ENCODE assay signal across 11 cellular contexts in the genomic region with DNA sequence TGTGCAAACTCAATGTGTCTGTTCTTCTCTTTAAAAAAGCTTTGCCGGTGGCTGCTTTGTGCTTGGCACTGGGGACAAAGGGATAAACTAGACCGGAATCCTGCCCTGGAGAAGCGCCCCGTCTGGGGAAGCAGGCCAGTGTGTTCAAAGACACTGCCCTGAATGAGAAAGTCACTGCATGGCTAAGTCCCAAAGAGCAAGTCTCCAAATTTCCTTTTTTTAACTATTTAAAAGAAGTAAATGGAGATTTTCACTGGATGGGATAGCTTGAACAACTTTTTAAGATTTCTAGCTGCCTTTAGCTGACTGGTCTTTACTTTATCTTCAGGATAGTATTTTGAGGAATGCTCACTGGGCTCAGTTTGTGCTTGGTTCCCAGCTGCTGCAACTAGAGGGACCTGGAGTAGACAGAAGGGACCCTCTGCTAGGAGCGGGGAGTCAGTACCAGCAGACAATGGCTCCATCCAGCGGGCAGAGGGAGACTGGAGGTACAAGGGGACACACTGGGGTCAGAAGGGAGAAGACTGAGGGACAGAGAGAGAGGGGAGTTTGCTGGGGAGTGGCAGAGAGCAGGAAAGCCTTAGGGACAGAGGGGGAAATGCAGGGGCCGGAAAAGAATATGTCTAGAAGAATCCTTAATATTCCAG. TPM values are rescaled to one million over a fixed set of nuclear protein-coding genes. Genes with fewer than 3 reads are reported as not detected.
DNase-seq lines count a peak whose midpoint lies in the region; ATAC-seq, FAIRE-seq and TF ChIP-seq lines count a peak whose summit lies in the region.
"Had no signal": no experiment of that assay in that cellular context is flagged by ENCODE, and none has a peak within 500 bp of the region (broad histone marks: within the 10 kb centered on the region; RNA-seq: fewer than 3 reads in every experiment).

No MANE protein-coding gene starts in this region.

- H3F3A ChIP-seq in GM23338 (replicated peaks; ENCODE audit: low read depth), result no peaks in the 10 kb centered on the region

- H3K27ac Mint-ChIP-seq in GM23338, result no peak overlapping the region
- H3K27ac Mint-ChIP-seq: activated CD4-positive, alpha-beta memory T cell treated with anti-CD3 and anti-CD28 coated beads for 36 hours; stimulated activated memory B cell treated with anti-CD40 and anti-IgM and Interleukin-4, amounts not matched to agents 10 μg/mL and 1 μg/mL and 100 μg/mL, for 72 hours had no signal

- in situ Hi-C loops in ACHN (cut with HindIII; ENCODE audit: low pct_ligation_motif_present, low pct_unique_long_range_greater_than_20kb, low sequenced_read_pairs), result no loop called here

- H3K4me1 ChIP-seq in GM23338 (ENCODE audit: insufficient read depth) (0 out of 2 replicates have a peak, but pooled peaks cover 5% of the 10 kb centered on the region), ovary (ENCODE audit: insufficient read depth) (no peaks in the 10 kb centered on the region)

- no peaks in the 10 kb centered on the region for H4K20me1 ChIP-seq in GM23338 (replicated peaks; ENCODE audit: insufficient read depth)

- no peaks in the 10 kb centered on the region for H3K9me3 Mint-ChIP-seq in GM23338
- H3K9me3 Mint-ChIP-seq: activated CD4-positive, alpha-beta memory T cell treated with anti-CD3 and anti-CD28 coated beads for 36 hours; stimulated activated memory B cell treated with anti-CD40 and anti-IgM and Interleukin-4, amounts not matched to agents 10 μg/mL and 1 μg/mL and 100 μg/mL, for 72 hours had no signal

- H3K4me3 ChIP-seq in GM23338 (no peak overlapping the region), ovary (no peak overlapping the region)
- H3K4me3 ChIP-seq: breast epithelium had no signal

- H3K36me3 ChIP-seq in GM23338 (ENCODE audit: insufficient read depth) (no peaks in the 10 kb centered on the region), ovary (no peaks in the 10 kb centered on the region)
- H3K36me3 ChIP-seq: breast epithelium had no signal

- no peaks in the 10 kb centered on the region for H3K36me3 Mint-ChIP-seq in GM23338 (ENCODE audit: low read depth)
- H3K36me3 Mint-ChIP-seq: activated CD4-positive, alpha-beta memory T cell treated with anti-CD3 and anti-CD28 coated beads for 36 hours; stimulated activated memory B cell treated with anti-CD40 and anti-IgM and Interleukin-4, amounts not matched to agents 10 μg/mL and 1 μg/mL and 100 μg/mL, for 72 hours had no signal

- H3K27me3 ChIP-seq in GM23338 (ENCODE audit: insufficient read depth) (no peaks in the 10 kb centered on the region), ovary (no peaks in the 10 kb centered on the region)
- H3K27me3 ChIP-seq: breast epithelium had no signal

- peak; percentile 82 for DNase-seq in GM23338 (ENCODE audit: low spot score)
- peak; percentile 53 for DNase-seq in RPMI7951 (ENCODE audit: low read depth)
- peak; percentile 17 for DNase-seq in fibroblast of peridontal ligament (ENCODE audit: extremely low read depth)
- DNase-seq in ovary, result peak in 3 of 5 donors; percentile 14 to 44 (median 32)
- DNase-seq in ACHN, result no peak
- DNase-seq in RCC 7860 (ENCODE audit: low spot score), result no peak
- no peak for DNase-seq in NCI-H1048 (lab: John Stamatoyannopoulos, UW)
- DNase-seq: activated CD4-positive, alpha-beta memory T cell treated with anti-CD3 and anti-CD28 coated beads for 36 hours had no signal

- TF ChIP-seq CTCF in GM23338 (conservative IDR thresholded peaks at IDR 0.05; ENCODE audit: low read depth in 2 of 2) (peak; percentile 72 to 94), ovary (IDR thresholded peaks at IDR 0.05) (no peak)

- H3K27ac ChIP-seq in GM23338 (ENCODE audit: low read depth) (no peak overlapping the region), ovary (no peak overlapping the region)

- no peaks in the 10 kb centered on the region for H3K9me3 ChIP-seq in ovary
- H3K9me3 ChIP-seq: breast epithelium had no signal

- H3K79me2 ChIP-seq in GM23338 (replicated peaks; ENCODE audit: insufficient read depth), result no peaks in the 10 kb centered on the region

- TF ChIP-seq POLR2A in ovary (IDR thresholded peaks at IDR 0.05), result no peak

- peaks cover 11% of the 10 kb centered on the region; the same call in 2 of the 3 replicates for H3K4me1 Mint-ChIP-seq in GM23338
- H3K4me1 Mint-ChIP-seq: stimulated activated memory B cell treated with anti-CD40 and anti-IgM and Interleukin-4, amounts not matched to agents 10 μg/mL and 1 μg/mL and 100 μg/mL, for 72 hours had no signal

- intact Hi-C loops in ovary (cut with DNase I), result no loop called here

- no peak for FAIRE-seq in RCC 7860 (lab: Jason Lieb, UNC)

- no peak overlapping the region for H3K4me3 Mint-ChIP-seq in GM23338
- H3K4me3 Mint-ChIP-seq: activated CD4-positive, alpha-beta memory T cell treated with anti-CD3 and anti-CD28 coated beads for 36 hours; stimulated activated memory B cell treated with anti-CD40 and anti-IgM and Interleukin-4, amounts not matched to agents 10 μg/mL and 1 μg/mL and 100 μg/mL, for 72 hours had no signal

- ATAC-seq in GM23338, result peak; percentile 97
- ATAC-seq in GM21381 (IDR thresholded peaks at IDR 0.05; ENCODE audit: unreplicated experiment), result no peak

- no peaks in the 10 kb centered on the region for H3K9me2 ChIP-seq in GM23338 (ENCODE audit: insufficient read depth)

- no peak overlapping the region for H3K4me2 ChIP-seq in GM23338

- WGBS in ovary, 3 donors, result 54 to 60% (median 56%) methylated on average over 7 of the region's 7 CpGs

- no peak for TF ChIP-seq EP300 in ovary (IDR thresholded peaks at IDR 0.05)

- H3K27me3 Mint-ChIP-seq in GM23338 (ENCODE audit: insufficient read depth, low read depth, poor library complexity), result peaks cover 5% of the 10 kb centered on the region

- peak overlapping the region; percentile 1; the same call in 1 of the 2 replicates for H2AFZ ChIP-seq in GM23338

TF ChIP-seq in GM23338, 12 proteins besides CTCF, POLR2A, EP300 and RAD21 (continues in another document):
- TF ChIP-seq EZH2phosphoT487 (IDR thresholded peaks at IDR 0.05; ENCODE audit: unreplicated experiment), result no peak
- TF ChIP-seq POLR2AphosphoS5 (IDR thresholded peaks at IDR 0.05; ENCODE audit: low read depth), result no peak
- no peak for TF ChIP-seq ZNF114 (CRISPR knock-in tag; IDR thresholded peaks at IDR 0.05)
- no peak for TF ChIP-seq NANOG (IDR thresholded peaks at IDR 0.05; ENCODE audit: borderline replicate concordance)
- TF ChIP-seq ZNF331 (CRISPR knock-in tag; IDR thresholded peaks at IDR 0.05; ENCODE audit: low read depth), result no peak
- TF ChIP-seq JUNB (IDR thresholded peaks at IDR 0.05; ENCODE audit: unreplicated experiment), result no peak

RNA-seq across cellular contexts. Expression of a gene that starts 22.2 kb away (rescaled TPM):
- total RNA-seq in GM23338 (2014; rRNA removed; shearing (Covaris generic)), result 25.2 and 26.5 TPM in 2 replicates
- polyA plus RNA-seq in GM23338 (2016; fragmentation: Nextera tagmentation; extraction: Ambion mirVana) (5.2 and 6.2 TPM in 2 replicates), ovary (1 to 10 TPM; 2.4 to 8.8 TPM)
- total RNA-seq in RPMI7951 (2014; rRNA removed; shearing (Covaris generic)), result 41.9 and 47.2 TPM in 2 replicates
- total RNA-seq in ovary, result 10 to 100 TPM in 3 of 7 donors, 1 to 10 TPM in 4; 3.5 to 20.7 (median 8.4) TPM

RNA-seq across cellular contexts. Expression of a gene that starts 55.4 kb away (rescaled TPM):
- 31.1 and 33.8 TPM in 2 replicates for total RNA-seq in GM23338 (2014; rRNA removed; shearing (Covaris generic))
- polyA plus RNA-seq in GM23338 (2016; fragmentation: Nextera tagmentation; extraction: Ambion mirVana) (9.0 and 11.7 TPM in 2 replicates), ovary (10 to 100 TPM; 19.3 to 22.0 TPM)
- total RNA-seq in RPMI7951 (2014; rRNA removed; shearing (Covaris generic)), result 45.2 and 52.2 TPM in 2 replicates
- total RNA-seq in ovary, result 100 to 1,000 TPM in 1 of 7 donors, 10 to 100 TPM in 6; 19.2 to 114 (median 67.0) TPM

Comparison
In these comparisons a context has a peak if more than half of its experiments do, and no peak if none do; other contexts are left out.
1. DNase-seq: peak in GM23338 (single experiment), RPMI7951 (single experiment), fibroblast of peridontal ligament (single experiment) and ovary (3 of 5); none in ACHN (single experiment), RCC 7860 (single experiment) and NCI-H1048 (single experiment).
2. CTCF ChIP-seq: peak in GM23338 (2 of 2); none in ovary (0 of 3).